Comparison of ENCODE assay signal across 8 cellular contexts in the genomic region with DNA sequence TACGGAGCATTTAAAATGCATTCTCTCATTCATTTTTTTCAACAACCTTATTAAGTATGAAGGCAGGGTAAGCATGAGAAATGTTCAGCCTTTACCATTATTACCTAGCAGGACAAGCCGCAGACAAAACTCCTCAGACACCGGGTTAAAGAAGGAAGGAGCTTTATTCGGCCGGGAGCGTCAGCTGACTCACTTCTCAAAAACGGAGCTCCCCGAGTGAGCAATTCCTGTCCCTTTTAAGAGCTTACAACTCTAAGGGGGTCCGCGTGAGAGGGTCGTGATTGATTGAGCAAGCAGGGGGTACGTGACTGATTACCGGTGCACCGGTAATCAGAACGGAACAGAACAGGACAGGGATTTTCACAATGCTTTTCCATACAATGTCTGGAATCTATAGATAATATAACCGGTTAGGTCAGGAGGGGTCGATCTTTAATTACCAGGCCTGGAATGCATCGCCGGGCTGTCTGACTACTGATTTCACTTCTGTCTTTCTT. TPM values are rescaled to one million over a fixed set of nuclear protein-coding genes. Genes with fewer than 3 reads are reported as not detected.
DNase-seq lines count a peak whose midpoint lies in the region; ATAC-seq and TF ChIP-seq lines count a peak whose summit lies in the region.
"Not testable (repeated sequence)": the region's sequence is repeated elsewhere in the genome, so short reads cannot be mapped to it uniquely, and the experiment has no call there.

No MANE protein-coding gene starts in this region.

- not testable (repeated sequence) for TF ChIP-seq CTCF in RWPE2 (IDR thresholded peaks at IDR 0.05; ENCODE audit: poor library complexity, severe bottlenecking); esophagus squamous epithelium (IDR thresholded peaks at IDR 0.05); mucosa of descending colon (IDR thresholded peaks at IDR 0.05)

- peak overlapping the region; percentile 93 for H3K4me3 ChIP-seq in CD8-positive, alpha-beta memory T cell (ENCODE audit: low read length)
- peak overlapping the region; percentile 52 for H3K4me3 ChIP-seq in RWPE2 (ENCODE audit: severe bottlenecking)
- peak overlapping the region; percentile 62 to 75 (median 72) for H3K4me3 ChIP-seq in esophagus squamous epithelium
- peak overlapping the region; percentile 56 for H3K4me3 ChIP-seq in mucosa of descending colon

- intact Hi-C loops in esophagus squamous epithelium (cut with DNase I) (loop anchor here (5.0 kb wide), 1 partner anchor 60 kb away; no protein-coding TSS in a partner anchor), mucosa of descending colon (cut with DNase I, micrococcal nuclease) (loop anchor here in 1 of 2 donors (10.0 kb wide), 1 partner anchor 67 kb away; no protein-coding TSS in a partner anchor)

- not testable (repeated sequence) for H3K9me3 Mint-ChIP-seq in CD8-positive, alpha-beta memory T cell; activated naive CD4-positive, alpha-beta T cell treated with anti-CD3 and anti-CD28 coated beads, Interleukin-2, amount 10 ng/mL, durations not matched to agents 7 days and 5 days; stimulated activated naive CD8-positive, alpha-beta T cell treated with anti-CD3 and anti-CD28 coated beads, Interleukin-15, Interleukin-2, amounts not matched to agents 100 ng/mL and 50 ng/mL, for 24 hours

- H3K36me3 Mint-ChIP-seq in CD8-positive, alpha-beta memory T cell = peaks cover 0 to 33% (median 1%) of the 10 kb centered on the region in 3 donors
- H3K36me3 Mint-ChIP-seq in activated naive CD4-positive, alpha-beta T cell treated with anti-CD3 and anti-CD28 coated beads, Interleukin-2, amount 10 ng/mL, durations not matched to agents 7 days and 5 days = peaks cover 18% of the 10 kb centered on the region
- H3K36me3 Mint-ChIP-seq in stimulated activated naive CD8-positive, alpha-beta T cell treated with anti-CD3 and anti-CD28 coated beads, Interleukin-15, Interleukin-2, amounts not matched to agents 100 ng/mL and 50 ng/mL, for 24 hours (ENCODE audit: low read depth) = not testable (repeated sequence)

- H3K27ac Mint-ChIP-seq in CD8-positive, alpha-beta memory T cell = peak overlapping the region; percentile 76 to 99 (median 97)
- H3K27ac Mint-ChIP-seq in activated naive CD4-positive, alpha-beta T cell treated with anti-CD3 and anti-CD28 coated beads, Interleukin-2, amount 10 ng/mL, durations not matched to agents 7 days and 5 days = peak overlapping the region; percentile 90
- H3K27ac Mint-ChIP-seq in stimulated activated naive CD8-positive, alpha-beta T cell treated with anti-CD3 and anti-CD28 coated beads, Interleukin-15, Interleukin-2, amounts not matched to agents 100 ng/mL and 50 ng/mL, for 24 hours = peak overlapping the region; percentile 93

- peaks cover 17% of the 10 kb centered on the region for H3K4me1 ChIP-seq in CD8-positive, alpha-beta memory T cell (ENCODE audit: insufficient read depth, low read length)
- H3K4me1 ChIP-seq in RWPE2 (ENCODE audit: insufficient read depth, poor library complexity, severe bottlenecking); mucosa of descending colon (ENCODE audit: low read depth): not testable (repeated sequence)
- H3K4me1 ChIP-seq in esophagus squamous epithelium = peaks cover 8 to 43% (median 11%) of the 10 kb centered on the region in 3 donors

- peak overlapping the region; percentile 90 to 99 (median 99) for H3K4me3 Mint-ChIP-seq in CD8-positive, alpha-beta memory T cell
- peak overlapping the region; percentile 86 for H3K4me3 Mint-ChIP-seq in activated naive CD4-positive, alpha-beta T cell treated with anti-CD3 and anti-CD28 coated beads, Interleukin-2, amount 10 ng/mL, durations not matched to agents 7 days and 5 days
- peak overlapping the region; percentile 91 for H3K4me3 Mint-ChIP-seq in stimulated activated naive CD8-positive, alpha-beta T cell treated with anti-CD3 and anti-CD28 coated beads, Interleukin-15, Interleukin-2, amounts not matched to agents 100 ng/mL and 50 ng/mL, for 24 hours

- not testable (repeated sequence) for DNase-seq in CD8-positive, alpha-beta memory T cell; esophagus squamous epithelium (lab: John Stamatoyannopoulos, UW)
- peak; percentile 74 for DNase-seq in RWPE2 (ENCODE audit: low spot score)
- peak; percentile 46 for DNase-seq in activated naive CD4-positive, alpha-beta T cell treated with anti-CD3 and anti-CD28 coated beads, Interleukin-2, amount 10 ng/mL, durations not matched to agents 7 days and 5 days
- peak in 2 of 3 donors; percentile 35 to 43 for DNase-seq in mucosa of descending colon

- POLR2A ChIA-PET in CD8-positive, alpha-beta memory T cell (lab: Charles Lee) = interaction anchor here (0.5 to 2.6 kb wide), 5 partner anchors 14 to 137 kb away, joined by 3 to 9 read pairs (median 3); a partner anchor contains a TSS

- ATAC-seq in GM21515 (IDR thresholded peaks at IDR 0.05; ENCODE audit: unreplicated experiment) = peak; percentile 11
- peak; percentile 7 for ATAC-seq in HG03565 (IDR thresholded peaks at IDR 0.05; ENCODE audit: unreplicated experiment)
- peak; percentile 40 for ATAC-seq in RWPE2 (ENCODE audit: low read depth)
- ATAC-seq in mucosa of descending colon = peak; percentile 5

- H3K36me3 ChIP-seq in CD8-positive, alpha-beta memory T cell (ENCODE audit: insufficient read depth, low read length); mucosa of descending colon (ENCODE audit: low read depth): not testable (repeated sequence)
- H3K36me3 ChIP-seq in RWPE2 (ENCODE audit: low read depth) = peaks cover 32% of the 10 kb centered on the region
- peaks cover 0 to 22% (median 6%) of the 10 kb centered on the region in 3 donors for H3K36me3 ChIP-seq in esophagus squamous epithelium

- WGBS in esophagus squamous epithelium, 2 donors = 2 to 3% methylated on average over 19 of the region's 19 CpGs

- peaks cover 36 to 42% (median 40%) of the 10 kb centered on the region in 3 donors for H3K4me1 Mint-ChIP-seq in CD8-positive, alpha-beta memory T cell
- peaks cover 36% of the 10 kb centered on the region for H3K4me1 Mint-ChIP-seq in activated naive CD4-positive, alpha-beta T cell treated with anti-CD3 and anti-CD28 coated beads, Interleukin-2, amount 10 ng/mL, durations not matched to agents 7 days and 5 days
- H3K4me1 Mint-ChIP-seq in stimulated activated naive CD8-positive, alpha-beta T cell treated with anti-CD3 and anti-CD28 coated beads, Interleukin-15, Interleukin-2, amounts not matched to agents 100 ng/mL and 50 ng/mL, for 24 hours (ENCODE audit: low read depth) = peaks cover 32% of the 10 kb centered on the region

- CTCF ChIA-PET in CD8-positive, alpha-beta memory T cell (lab: Charles Lee) = interaction anchor here (0.9 to 5.3 kb wide), 5 partner anchors 14 to 131 kb away, joined by 3 to 72 read pairs (median 12); a partner anchor contains a TSS
- CTCF ChIA-PET in activated naive CD4-positive, alpha-beta T cell treated with anti-CD3 and anti-CD28 coated beads, Interleukin-2, amount 10 ng/mL, durations not matched to agents 7 days and 5 days (lab: Charles Lee) = interaction anchor here (2.1 to 5.0 kb wide), 2 partner anchors 52 to 121 kb away, joined by 14 to 57 read pairs; no protein-coding TSS in a partner anchor

- not testable (repeated sequence) for H3K27me3 ChIP-seq in CD8-positive, alpha-beta memory T cell (ENCODE audit: insufficient read depth, low read length, poor library complexity, severe bottlenecking); RWPE2 (ENCODE audit: insufficient read depth, poor library complexity, severe bottlenecking); esophagus squamous epithelium

- peak overlapping the region; percentile 62 for H3K27ac ChIP-seq in CD8-positive, alpha-beta memory T cell (ENCODE audit: low read depth, low read length)
- H3K27ac ChIP-seq in RWPE2 (ENCODE audit: poor library complexity, severe bottlenecking) (peak overlapping the region; percentile 80), esophagus squamous epithelium (peak overlapping the region; percentile 84 to 91 (median 90))

- not testable (repeated sequence) for H3K9me3 ChIP-seq in CD8-positive, alpha-beta memory T cell (ENCODE audit: low read length); RWPE2 (ENCODE audit: severe bottlenecking); esophagus squamous epithelium; mucosa of descending colon

- not testable (repeated sequence) for H3K27me3 Mint-ChIP-seq in CD8-positive, alpha-beta memory T cell; activated naive CD4-positive, alpha-beta T cell treated with anti-CD3 and anti-CD28 coated beads, Interleukin-2, amount 10 ng/mL, durations not matched to agents 7 days and 5 days; stimulated activated naive CD8-positive, alpha-beta T cell treated with anti-CD3 and anti-CD28 coated beads, Interleukin-15, Interleukin-2, amounts not matched to agents 100 ng/mL and 50 ng/mL, for 24 hours

- not testable (repeated sequence) for TF ChIP-seq POLR2A in esophagus squamous epithelium (IDR thresholded peaks at IDR 0.05)

RNA-seq across cellular contexts. Expression of a gene that starts 0.5 kb away (rescaled TPM):
- total RNA-seq in CD8-positive, alpha-beta memory T cell = 10 to 100 TPM; 19.3 to 20.1 TPM
- 48.4 TPM for polyA plus RNA-seq in CD8-positive, alpha-beta memory T cell
- 10 to 100 TPM; 12.5 to 17.5 (median 14.6) TPM for total RNA-seq in esophagus squamous epithelium
- total RNA-seq in mucosa of descending colon = 10 to 100 TPM; 17.9 to 32.1 (median 22.5) TPM

RNA-seq across cellular contexts. Expression of a gene that starts 24.2 kb away (rescaled TPM):
- 1 to 10 TPM; 2.6 to 2.7 TPM for total RNA-seq in CD8-positive, alpha-beta memory T cell
- 10.7 TPM for polyA plus RNA-seq in CD8-positive, alpha-beta memory T cell
- total RNA-seq in esophagus squamous epithelium = 10 to 100 TPM in 3 of 4 donors, 1 to 10 TPM in 1; 2.5 to 19.6 (median 14.6) TPM
- 10 to 100 TPM in 2 of 3 donors, 1 to 10 TPM in 1; 6.1 to 15.0 (median 11.7) TPM for total RNA-seq in mucosa of descending colon

RNA-seq across cellular contexts. Expression of a gene that starts 55.0 kb away (rescaled TPM):
- total RNA-seq in CD8-positive, alpha-beta memory T cell = 10 to 100 TPM; 51.2 to 53.4 TPM
- polyA plus RNA-seq in CD8-positive, alpha-beta memory T cell = 59.8 TPM
- total RNA-seq in esophagus squamous epithelium = 10 to 100 TPM; 35.2 to 50.4 (median 47.2) TPM
- 10 to 100 TPM; 49.6 to 60.5 (median 53.8) TPM for total RNA-seq in mucosa of descending colon
